8 cellular contexts compared by ENCODE assay signal in genomic region chr1:151993734-151994496, GRCh38. TPM values are rescaled to one million over a fixed set of nuclear protein-coding genes. Genes with fewer than 3 reads are reported as not detected.
A peak's percentile ranks its signal among the peaks of the same experiment; 100 is the strongest.
DNase-seq lines count a peak whose midpoint lies in the region; ATAC-seq and TF ChIP-seq lines count a peak whose summit lies in the region.

TSS of gene S100A10 (minus strand) at chr1:151993859. CDS start at chr1:151986230, 7,629 bp downstream.

- H3K36me3 Mint-ChIP-seq in activated CD4-positive, alpha-beta memory T cell treated with anti-CD3 and anti-CD28 coated beads for 36 hours, result no peaks in the 10 kb centered on the region

- no peak for TF ChIP-seq CTCF in GM13976 (IDR thresholded peaks at IDR 0.05; ENCODE audit: borderline replicate concordance, control extremely low read depth, extremely low read depth, insufficient read depth, missing control alignments)
- TF ChIP-seq CTCF in lower lobe of right lung (IDR thresholded peaks at IDR 0.05), result no peak

- intact Hi-C loops in activated CD4-positive, alpha-beta memory T cell treated with anti-CD3 and anti-CD28 coated beads for 36 hours (cut with micrococcal nuclease), result loop anchor here (1.0 to 5.0 kb wide), 4 partner anchors 10 to 147 kb away; no protein-coding TSS in a partner anchor
- intact Hi-C loops in lower lobe of right lung (cut with DNase I), result no loop called here

- ATAC-seq in lower lobe of right lung (peak; percentile 83 to 90), GM19467 (IDR thresholded peaks at IDR 0.05; ENCODE audit: unreplicated experiment) (no peak)

- no peaks in the 10 kb centered on the region for H3K36me3 ChIP-seq in lower lobe of right lung

- H3K4me3 Mint-ChIP-seq in activated CD4-positive, alpha-beta memory T cell treated with anti-CD3 and anti-CD28 coated beads for 36 hours, result peak within 1 kb of the TSS; percentile 94

- peaks cover 53% of the 10 kb centered on the region for H3K4me1 ChIP-seq in lower lobe of right lung

- POLR2A ChIA-PET in activated CD4-positive, alpha-beta memory T cell treated with anti-CD3 and anti-CD28 coated beads for 36 hours (lab: Charles Lee), result interaction anchor here (1.0 to 1.8 kb wide), 4 partner anchors 8 to 52 kb away, joined by 3 to 12 read pairs (median 6); no protein-coding TSS in a partner anchor

- H3K27me3 ChIP-seq in lower lobe of right lung (ENCODE audit: low read depth), result no peaks in the 10 kb centered on the region

- CTCF ChIA-PET in activated CD4-positive, alpha-beta memory T cell treated with anti-CD3 and anti-CD28 coated beads for 36 hours (lab: Charles Lee), result interaction anchor here (0.7 to 30.4 kb wide), 6 partner anchors 9 to 58 kb away, joined by 3 to 587 read pairs (median 14); no protein-coding TSS in a partner anchor

- no peaks in the 10 kb centered on the region for H3K27me3 Mint-ChIP-seq in activated CD4-positive, alpha-beta memory T cell treated with anti-CD3 and anti-CD28 coated beads for 36 hours

- no peaks in the 10 kb centered on the region for H3K9me3 ChIP-seq in lower lobe of right lung

- H3K27ac ChIP-seq in lower lobe of right lung, result peak within 1 kb of the TSS; percentile 98

- no peaks in the 10 kb centered on the region for H3K9me3 Mint-ChIP-seq in activated CD4-positive, alpha-beta memory T cell treated with anti-CD3 and anti-CD28 coated beads for 36 hours

- in situ Hi-C loops in GM13976 (cut with MboI; ENCODE audit: low sequenced_read_pairs, unreplicated experiment), result loop anchor here (10.0 kb wide), 1 partner anchor 59 kb away; no protein-coding TSS in a partner anchor

- peak within 1 kb of the TSS; percentile 90 for H3K27ac Mint-ChIP-seq in activated CD4-positive, alpha-beta memory T cell treated with anti-CD3 and anti-CD28 coated beads for 36 hours

- H3K4me1 Mint-ChIP-seq in activated CD4-positive, alpha-beta memory T cell treated with anti-CD3 and anti-CD28 coated beads for 36 hours (ENCODE audit: low read depth), result peaks cover 46% of the 10 kb centered on the region

- DNase-seq in GM13976 (ENCODE audit: low spot score), result peak; percentile 58
- DNase-seq in NCI-H2171 treated with DMSO at 0.1 percent for 48 hours (lab: John Stamatoyannopoulos, UW), result peak; percentile 16
- DNase-seq in activated CD4-positive, alpha-beta memory T cell treated with anti-CD3 and anti-CD28 coated beads for 36 hours, result peak; percentile 83
- peak; percentile 80 for DNase-seq in ecto neural progenitor cell (ENCODE audit: low spot score)
- DNase-seq in lower lobe of right lung, result peak; percentile 89
- peak; percentile 55 for DNase-seq in stimulated activated CD8-positive, alpha-beta memory T cell treated with anti-CD3 and anti-CD28 coated beads, Interleukin-15, amount 100 ng/mL, for 1 hour (ENCODE audit: low read depth)
- DNase-seq in NCI-H187 (lab: John Stamatoyannopoulos, UW), result no peak

- peak within 1 kb of the TSS; percentile 79 for H3K4me3 ChIP-seq in lower lobe of right lung

RNA-seq across cellular contexts. Expression of gene S100A10, which starts in this region (rescaled TPM):
- total RNA-seq in activated CD4-positive, alpha-beta memory T cell treated with anti-CD3 and anti-CD28 coated beads for 36 hours, result 100 to 1,000 TPM; 257 to 270 TPM
- 602 TPM for total RNA-seq in lower lobe of right lung

Comparison
In these comparisons a context has a peak if more than half of its experiments do, and no peak if none do; other contexts are left out.
1. DNase-seq: peak in GM13976 (single experiment), NCI-H2171 treated with DMSO at 0.1 percent for 48 hours (single experiment), activated CD4-positive, alpha-beta memory T cell treated with anti-CD3 and anti-CD28 coated beads for 36 hours (single experiment), ecto neural progenitor cell (single experiment), lower lobe of right lung (single experiment) and stimulated activated CD8-positive, alpha-beta memory T cell treated with anti-CD3 and anti-CD28 coated beads, Interleukin-15, amount 100 ng/mL, for 1 hour (single experiment); none in NCI-H187 (0 of 2).